Comparison of ENCODE assay signal across 8 cellular contexts in genomic region chr2:219279916-219280516, GRCh38. TPM values are rescaled to one million over a fixed set of nuclear protein-coding genes. Genes with fewer than 3 reads are reported as not detected.
DNase-seq lines count a peak whose midpoint lies in the region; ATAC-seq, FAIRE-seq and TF ChIP-seq lines count a peak whose summit lies in the region.

No MANE protein-coding gene starts in this region.

- no peak overlapping the region for H2AFZ ChIP-seq in HepG2 (ENCODE audit: low read length)

- H3K4me3 ChIP-seq in adrenal gland = peak overlapping the region; percentile 9 to 72 (median 60)
- H3K4me3 ChIP-seq in HepG2 (replicated peaks in 1 of 3; ENCODE audit: insufficient read depth in 1 of 3, low read depth in 2 of 3, low read length in 3 of 3) = peak overlapping the region; percentile 59 to 77 (median 73)
- H3K4me3 ChIP-seq in thoracic aorta = peak overlapping the region; percentile 79

- no peaks in the 10 kb centered on the region for H3K9me3 Mint-ChIP-seq in activated CD4-positive, alpha-beta T cell treated with anti-CD3 and anti-CD28 coated beads, Interleukin-2, amount 10 ng/mL, durations not matched to agents 24 days and 14 days

- no peak for TF ChIP-seq EP300 in HepG2 (IDR thresholded peaks at IDR 0.05; ENCODE audit: low read depth in 2 of 2, low read length in 2 of 2)
- no peak for TF ChIP-seq EP300 in HepG2 (CRISPR knock-in tag; IDR thresholded peaks at IDR 0.05; ENCODE audit: borderline replicate concordance)

- no peaks in the 10 kb centered on the region for H3K79me2 ChIP-seq in HepG2 (ENCODE audit: insufficient read depth, low read length)

- peaks cover 0 to 46% of the 10 kb centered on the region in 2 donors for H3K36me3 ChIP-seq in adrenal gland (replicated peaks in 1 of 2)
- peaks cover 4 to 10% of the 10 kb centered on the region in 2 experiments; a peak in 4 of 5 replicates for H3K36me3 ChIP-seq in HepG2 (replicated peaks in 1 of 2; ENCODE audit: control insufficient read depth in 1 of 2, insufficient read depth in 2 of 2, low read length in 2 of 2)
- H3K36me3 ChIP-seq in thoracic aorta = peaks cover 33% of the 10 kb centered on the region

- BruUV-seq in HepG2 (replicated peaks; lab: Mats Ljungman, UMichigan) = no TSS peak

- DNase-seq in activated CD4-positive, alpha-beta T cell treated with anti-CD3 and anti-CD28 coated beads, Interleukin-2, amount 10 ng/mL, durations not matched to agents 24 days and 14 days = no peak
- DNase-seq in activated CD4-positive, alpha-beta T cell treated with anti-CD3 and anti-CD28 coated beads for 1 hour = no peak
- peak in 2 of 7 donors; percentile 29 to 52 for DNase-seq in adrenal gland
- no peak for DNase-seq in HepG2 (ENCODE audit: low spot score)
- no peak for DNase-seq in thoracic aorta (ENCODE audit: low spot score)
- no peak for DNase-seq in central memory CD4-positive, alpha-beta T cell
- no peak for DNase-seq in NCI-H226

- ATAC-seq in HepG2 (peak; percentile 8), thoracic aorta (ENCODE audit: insufficient number of reproducible peaks, low FRiP score, low read depth) (peak; percentile 1), GM18519 (IDR thresholded peaks at IDR 0.05; ENCODE audit: low FRiP score, unreplicated experiment) (no peak)

- peak overlapping the region; percentile 97 for H3K4me3 Mint-ChIP-seq in activated CD4-positive, alpha-beta T cell treated with anti-CD3 and anti-CD28 coated beads, Interleukin-2, amount 10 ng/mL, durations not matched to agents 24 days and 14 days

- POLR2A ChIA-PET in HepG2 (lab: Yijun Ruan, JAX) = interaction anchor here (1.3 to 3.3 kb wide), 9 partner anchors 10 to 103 kb away, joined by 3 to 70 read pairs (median 19); partner anchors contain the start of genes ABCB6, ANKZF1, ATG9A and CNPPD1

- peaks cover 42% of the 10 kb centered on the region for H3K4me1 Mint-ChIP-seq in activated CD4-positive, alpha-beta T cell treated with anti-CD3 and anti-CD28 coated beads, Interleukin-2, amount 10 ng/mL, durations not matched to agents 24 days and 14 days

- TF ChIP-seq CTCF in adrenal gland (IDR thresholded peaks at IDR 0.05) (peak in 2 of 6 experiments; percentile 16 to 29), HepG2 (CRISPR knock-in tag; IDR thresholded peaks at IDR 0.05) (peak; percentile 10; the same call in 1 of the 2 replicates), thoracic aorta (IDR thresholded peaks at IDR 0.05) (no peak)

- H3K27me3 ChIP-seq in adrenal gland (no peaks in the 10 kb centered on the region), HepG2 (ENCODE audit: control insufficient read depth in 1 of 2, insufficient read depth in 2 of 2, low read length in 2 of 2) (no peaks in the 10 kb centered on the region), thoracic aorta (replicated peaks; ENCODE audit: insufficient read depth) (no peaks in the 10 kb centered on the region)

- FAIRE-seq in HepG2 (lab: Jason Lieb, UNC) = no peak

- H3K27ac ChIP-seq in adrenal gland (peak overlapping the region; percentile 88 to 99 (median 95)), HepG2 (ENCODE audit: extremely low read length, insufficient read depth, low read length) (peak overlapping the region; percentile 62), thoracic aorta (peak overlapping the region; percentile 90 to 97)

- no peak for TF ChIP-seq POLR2A in adrenal gland (IDR thresholded peaks at IDR 0.05)
- TF ChIP-seq POLR2A in HepG2 (IDR thresholded peaks at IDR 0.05; ENCODE audit: insufficient read depth in 1 of 2, low read depth in 2 of 2, low read length in 2 of 2) = no peak

- whole genome bisulfite sequencing in adrenal gland, 4 donors = 36 to 44% (median 39%) methylated on average over 11 to 12 of the region's 12 CpGs
- WGBS in HepG2 (ENCODE audit: low lambda C conversion rate) = 77% methylated on average over 12 of the region's 12 CpGs

- peaks cover 14 to 25% of the 10 kb centered on the region in 2 donors for H3K4me1 ChIP-seq in adrenal gland (replicated peaks in 1 of 2)
- peaks cover 27% of the 10 kb centered on the region for H3K4me1 ChIP-seq in HepG2 (ENCODE audit: insufficient read depth, low read length)
- H3K4me1 ChIP-seq in thoracic aorta (ENCODE audit: control insufficient read depth in 1 of 2, low read depth in 2 of 2) = peaks cover 12 to 32% of the 10 kb centered on the region in 2 donors

- intact Hi-C loops in activated CD4-positive, alpha-beta T cell treated with anti-CD3 and anti-CD28 coated beads, Interleukin-2, amount 10 ng/mL, durations not matched to agents 24 days and 14 days (cut with micrococcal nuclease) = loop anchor here (1.0 to 5.0 kb wide), 13 partner anchors 14 to 883 kb away; partner anchors contain the start of genes ABCB6, ANKZF1, ATG9A and CHPF
- intact Hi-C loops in adrenal gland (cut with DNase I) (no loop called here), HepG2 (cut with micrococcal nuclease; ENCODE audit: unreplicated experiment) (loop anchor here (1.0 kb wide), 2 partner anchors 14 to 31 kb away; no protein-coding TSS in a partner anchor)

- H3K9me3 ChIP-seq in adrenal gland (replicated peaks in 1 of 3) (no peaks in the 10 kb centered on the region), HepG2 (ENCODE audit: low read length) (no peaks in the 10 kb centered on the region), thoracic aorta (no peaks in the 10 kb centered on the region)

- H3K9ac ChIP-seq in HepG2 (ENCODE audit: insufficient read depth, low read depth, low read length) = peak overlapping the region; percentile 80

- H3K27ac Mint-ChIP-seq in activated CD4-positive, alpha-beta T cell treated with anti-CD3 and anti-CD28 coated beads, Interleukin-2, amount 10 ng/mL, durations not matched to agents 24 days and 14 days = peak overlapping the region; percentile 96

- CTCF ChIA-PET in HepG2 (lab: Yijun Ruan, JAX; ENCODE audit: low intra/inter-chr PET ratio, low total read pairs) = interaction anchor here (2.8 kb wide), 1 partner anchor 18 kb away, joined by 28 read pairs; no protein-coding TSS in a partner anchor

- no peaks in the 10 kb centered on the region for H3K27me3 Mint-ChIP-seq in activated CD4-positive, alpha-beta T cell treated with anti-CD3 and anti-CD28 coated beads, Interleukin-2, amount 10 ng/mL, durations not matched to agents 24 days and 14 days

- H4K20me1 ChIP-seq in HepG2 (ENCODE audit: insufficient read depth, low read length) = no peaks in the 10 kb centered on the region

- H3K36me3 Mint-ChIP-seq in activated CD4-positive, alpha-beta T cell treated with anti-CD3 and anti-CD28 coated beads, Interleukin-2, amount 10 ng/mL, durations not matched to agents 24 days and 14 days (ENCODE audit: low read depth) = peaks cover 28% of the 10 kb centered on the region

- in situ Hi-C loops in HepG2 (cut with HindIII; ENCODE audit: extremely low pct_ligation_motif_present, low pct_unique_long_range_greater_than_20kb) = no loop called here

- peak overlapping the region; percentile 96 for H3K4me2 ChIP-seq in HepG2 (ENCODE audit: low read depth, low read length)

- no peak for TF ChIP-seq RAD21 in HepG2 (CRISPR knock-in tag; IDR thresholded peaks at IDR 0.05)

RNA-seq across cellular contexts. Expression of gene DNAJB2, which starts 0.8 kb away (rescaled TPM):
- total RNA-seq in activated CD4-positive, alpha-beta T cell treated with anti-CD3 and anti-CD28 coated beads, Interleukin-2, amount 10 ng/mL, durations not matched to agents 24 days and 14 days = 49.7 and 52.4 TPM in 2 replicates
- total RNA-seq in adrenal gland (100 to 1,000 TPM in 7 of 8 donors, 10 to 100 TPM in 1; 80.6 to 180 (median 137) TPM), HepG2 (2016; rRNA removed; fragmentation: Illumina TruSeq; extraction: Trizol) (18.6 and 21.3 TPM in 2 replicates), thoracic aorta (10 to 100 TPM; 56.9 to 61.2 TPM)
- polyA plus RNA-seq in adrenal gland (100 to 1,000 TPM; 126 to 201 (median 145) TPM), HepG2 (2011; rRNA removed) (31.1 and 55.2 TPM in 2 replicates)
- 11.0 and 12.3 TPM in 2 replicates for total RNA-seq in HepG2 (2016; cell fraction: cytosol; rRNA removed; fragmentation: Illumina TruSeq; extraction: Trizol; ENCODE audit: low read depth)
- 17.1 and 21.1 TPM in 2 replicates for total RNA-seq in HepG2 (2016; cell fraction: insoluble cytoplasmic fraction; rRNA removed; fragmentation: Illumina TruSeq; extraction: Trizol)
- total RNA-seq in HepG2 (2016; cell fraction: membrane; rRNA removed; fragmentation: Illumina TruSeq; extraction: Trizol) = 18.1 and 22.0 TPM in 2 replicates
- total RNA-seq in HepG2 (2016; cell fraction: nucleus; rRNA removed; fragmentation: Illumina TruSeq; extraction: Trizol) = 14.6 and 15.9 TPM in 2 replicates
- polyA plus RNA-seq in HepG2 (2011; cell fraction: cytosol; rRNA removed) = 30.3 and 35.7 TPM in 2 replicates
- 135 and 143 TPM in 2 replicates for polyA plus RNA-seq in HepG2 (2011; cell fraction: nucleus; rRNA removed)
- 29.8 and 56.4 TPM in 2 replicates for polyA plus RNA-seq in HepG2 (2012)
- polyA plus RNA-seq in HepG2 (2016; cell fraction: cytosol; fragmentation: Illumina TruSeq; extraction: Trizol; ENCODE audit: low read depth) = 12.6 and 15.8 TPM in 2 replicates
- 26.8 and 30.7 TPM in 2 replicates for polyA plus RNA-seq in HepG2 (2016; cell fraction: insoluble cytoplasmic fraction; fragmentation: Illumina TruSeq; extraction: Trizol; ENCODE audit: low read depth)
- polyA plus RNA-seq in HepG2 (2016; cell fraction: membrane; fragmentation: Illumina TruSeq; extraction: Trizol; ENCODE audit: low read depth) = 23.9 and 24.2 TPM in 2 replicates
- polyA plus RNA-seq in HepG2 (2016; cell fraction: nucleus; fragmentation: Illumina TruSeq; extraction: Trizol; ENCODE audit: insufficient read depth, low read depth) = 42.9 and 50.3 TPM in 2 replicates
- 17.7 and 40.8 TPM in 2 replicates for polyA minus RNA-seq in HepG2 (2011; rRNA and poly(A)+ RNA removed; ENCODE audit: low replicate concordance)
- polyA minus RNA-seq in HepG2 (2011; cell fraction: cytosol; rRNA and poly(A)+ RNA removed) = 14.7 and 20.1 TPM in 2 replicates
- polyA minus RNA-seq in HepG2 (2011; cell fraction: nucleus; rRNA and poly(A)+ RNA removed) = 23.2 and 30.5 TPM in 2 replicates

RNA-seq across cellular contexts. Expression of gene TUBA4A, which starts 26.3 kb away (rescaled TPM):
- total RNA-seq in activated CD4-positive, alpha-beta T cell treated with anti-CD3 and anti-CD28 coated beads, Interleukin-2, amount 10 ng/mL, durations not matched to agents 24 days and 14 days = 235 and 240 TPM in 2 replicates
- total RNA-seq in adrenal gland (100 to 1,000 TPM in 1 of 8 donors, 10 to 100 TPM in 7; 16.6 to 207 (median 25.9) TPM), HepG2 (2016; rRNA removed; fragmentation: Illumina TruSeq; extraction: Trizol) (0.97 and 1.3 TPM in 2 replicates), thoracic aorta (10 to 100 TPM; 20.4 to 84.6 TPM)
- polyA plus RNA-seq in adrenal gland (100 to 1,000 TPM in 1 of 3 donors, 10 to 100 TPM in 2; 13.4 to 741 (median 39.6) TPM), HepG2 (2011; rRNA removed) (12.7 and 19.5 TPM in 2 replicates)
- total RNA-seq in HepG2 (2016; cell fraction: cytosol; rRNA removed; fragmentation: Illumina TruSeq; extraction: Trizol; ENCODE audit: low read depth) = 0.10 and 0.18 TPM in 2 replicates
- 1.2 and 2.1 TPM in 2 replicates for total RNA-seq in HepG2 (2016; cell fraction: insoluble cytoplasmic fraction; rRNA removed; fragmentation: Illumina TruSeq; extraction: Trizol)
- 0.34 and 0.52 TPM in 2 replicates for total RNA-seq in HepG2 (2016; cell fraction: membrane; rRNA removed; fragmentation: Illumina TruSeq; extraction: Trizol)
- total RNA-seq in HepG2 (2016; cell fraction: nucleus; rRNA removed; fragmentation: Illumina TruSeq; extraction: Trizol) = 0.78 and 0.81 TPM in 2 replicates
- polyA plus RNA-seq in HepG2 (2011; cell fraction: cytosol; rRNA removed) = 10.0 and 11.2 TPM in 2 replicates
- 37.1 and 38.2 TPM in 2 replicates for polyA plus RNA-seq in HepG2 (2011; cell fraction: nucleus; rRNA removed)
- polyA plus RNA-seq in HepG2 (2012) = 15.6 and 17.6 TPM in 2 replicates
- 0.87 and 1.3 TPM in 2 replicates for polyA plus RNA-seq in HepG2 (2016; cell fraction: cytosol; fragmentation: Illumina TruSeq; extraction: Trizol; ENCODE audit: low read depth)
- 2.8 TPM in 2 replicates for polyA plus RNA-seq in HepG2 (2016; cell fraction: insoluble cytoplasmic fraction; fragmentation: Illumina TruSeq; extraction: Trizol; ENCODE audit: low read depth)
- polyA plus RNA-seq in HepG2 (2016; cell fraction: membrane; fragmentation: Illumina TruSeq; extraction: Trizol; ENCODE audit: low read depth) = 0.76 and 1.1 TPM in 2 replicates
- 1.9 and 3.4 TPM in 2 replicates for polyA plus RNA-seq in HepG2 (2016; cell fraction: nucleus; fragmentation: Illumina TruSeq; extraction: Trizol; ENCODE audit: insufficient read depth, low read depth)
- 6.5 and 116 TPM in 2 replicates for polyA minus RNA-seq in HepG2 (2011; rRNA and poly(A)+ RNA removed; ENCODE audit: low replicate concordance)
- 1.8 and 2.1 TPM in 2 replicates for polyA minus RNA-seq in HepG2 (2011; cell fraction: cytosol; rRNA and poly(A)+ RNA removed)
- polyA minus RNA-seq in HepG2 (2011; cell fraction: nucleus; rRNA and poly(A)+ RNA removed) = 2.0 and 3.0 TPM in 2 replicates

RNA-seq across cellular contexts. Expression of gene TUBA4B, which starts 27.0 kb away (rescaled TPM):
- not detected in 2 replicates for total RNA-seq in activated CD4-positive, alpha-beta T cell treated with anti-CD3 and anti-CD28 coated beads, Interleukin-2, amount 10 ng/mL, durations not matched to agents 24 days and 14 days
- total RNA-seq in adrenal gland (under 1 TPM in 1 of 8 donors, not detected in 7; 0.14 TPM), HepG2 (2016; rRNA removed; fragmentation: Illumina TruSeq; extraction: Trizol) (0.18 and 0.29 TPM in 2 replicates), thoracic aorta (not detected)
- polyA plus RNA-seq in adrenal gland (under 1 TPM in 1 of 3 donors, not detected in 2; 0.07 TPM), HepG2 (2011; rRNA removed) (0.18 and 0.22 TPM in 2 replicates)
- 0.30 and 0.35 TPM in 2 replicates for total RNA-seq in HepG2 (2016; cell fraction: cytosol; rRNA removed; fragmentation: Illumina TruSeq; extraction: Trizol; ENCODE audit: low read depth)
- total RNA-seq in HepG2 (2016; cell fraction: insoluble cytoplasmic fraction; rRNA removed; fragmentation: Illumina TruSeq; extraction: Trizol) = 0.18 and 0.24 TPM in 2 replicates
- 0.34 and 0.41 TPM in 2 replicates for total RNA-seq in HepG2 (2016; cell fraction: membrane; rRNA removed; fragmentation: Illumina TruSeq; extraction: Trizol)
- 0.28 TPM in 1 of 2 replicates, not detected in the other for total RNA-seq in HepG2 (2016; cell fraction: nucleus; rRNA removed; fragmentation: Illumina TruSeq; extraction: Trizol)
- 0.32 and 0.55 TPM in 2 replicates for polyA plus RNA-seq in HepG2 (2011; cell fraction: cytosol; rRNA removed)
- polyA plus RNA-seq in HepG2 (2011; cell fraction: nucleus; rRNA removed) = 0.19 and 0.21 TPM in 2 replicates
- polyA plus RNA-seq in HepG2 (2012) = not detected in 2 replicates
- polyA plus RNA-seq in HepG2 (2016; cell fraction: cytosol; fragmentation: Illumina TruSeq; extraction: Trizol; ENCODE audit: low read depth) = 0.10 and 0.15 TPM in 2 replicates
- 0.27 and 0.32 TPM in 2 replicates for polyA plus RNA-seq in HepG2 (2016; cell fraction: insoluble cytoplasmic fraction; fragmentation: Illumina TruSeq; extraction: Trizol; ENCODE audit: low read depth)
- 0.21 and 0.30 TPM in 2 replicates for polyA plus RNA-seq in HepG2 (2016; cell fraction: membrane; fragmentation: Illumina TruSeq; extraction: Trizol; ENCODE audit: low read depth)
- 0.57 TPM in 1 of 2 replicates, not detected in the other for polyA plus RNA-seq in HepG2 (2016; cell fraction: nucleus; fragmentation: Illumina TruSeq; extraction: Trizol; ENCODE audit: insufficient read depth, low read depth)
- polyA minus RNA-seq in HepG2 (2011; rRNA and poly(A)+ RNA removed; ENCODE audit: low replicate concordance) = 0.19 TPM in 1 of 2 replicates, not detected in the other
- not detected in 2 replicates for polyA minus RNA-seq in HepG2 (2011; cell fraction: cytosol; rRNA and poly(A)+ RNA removed)
- polyA minus RNA-seq in HepG2 (2011; cell fraction: nucleus; rRNA and poly(A)+ RNA removed) = not detected in 2 replicates

RNA-seq across cellular contexts. Expression of gene PTPRN, which starts 29.2 kb away (rescaled TPM):
- total RNA-seq in activated CD4-positive, alpha-beta T cell treated with anti-CD3 and anti-CD28 coated beads, Interleukin-2, amount 10 ng/mL, durations not matched to agents 24 days and 14 days = 0.07 TPM in 1 of 2 replicates, not detected in the other
- total RNA-seq in adrenal gland (100 to 1,000 TPM in 1 of 8 donors, 10 to 100 TPM in 2, 1 to 10 TPM in 3, under 1 TPM in 1, not detected in 1; 0.39 to 106 (median 8.8) TPM), HepG2 (2016; rRNA removed; fragmentation: Illumina TruSeq; extraction: Trizol) (not detected in 2 replicates), thoracic aorta (not detected)
- polyA plus RNA-seq in adrenal gland (10 to 100 TPM in 2 of 3 donors, 1 to 10 TPM in 1; 8.5 to 45.3 (median 26.7) TPM), HepG2 (2011; rRNA removed) (0.24 and 0.26 TPM in 2 replicates)
- not detected in 2 replicates for total RNA-seq in HepG2 (2016; cell fraction: cytosol; rRNA removed; fragmentation: Illumina TruSeq; extraction: Trizol; ENCODE audit: low read depth)
- not detected in 2 replicates for total RNA-seq in HepG2 (2016; cell fraction: insoluble cytoplasmic fraction; rRNA removed; fragmentation: Illumina TruSeq; extraction: Trizol)
- total RNA-seq in HepG2 (2016; cell fraction: membrane; rRNA removed; fragmentation: Illumina TruSeq; extraction: Trizol) = not detected in 2 replicates
- total RNA-seq in HepG2 (2016; cell fraction: nucleus; rRNA removed; fragmentation: Illumina TruSeq; extraction: Trizol) = not detected in 2 replicates
- polyA plus RNA-seq in HepG2 (2011; cell fraction: cytosol; rRNA removed) = 0.05 and 0.10 TPM in 2 replicates
- polyA plus RNA-seq in HepG2 (2011; cell fraction: nucleus; rRNA removed) = 0.08 and 0.12 TPM in 2 replicates
- polyA plus RNA-seq in HepG2 (2012) = 0.51 and 0.74 TPM in 2 replicates
- not detected in 2 replicates for polyA plus RNA-seq in HepG2 (2016; cell fraction: cytosol; fragmentation: Illumina TruSeq; extraction: Trizol; ENCODE audit: low read depth)
- polyA plus RNA-seq in HepG2 (2016; cell fraction: insoluble cytoplasmic fraction; fragmentation: Illumina TruSeq; extraction: Trizol; ENCODE audit: low read depth) = not detected in 2 replicates
- not detected in 2 replicates for polyA plus RNA-seq in HepG2 (2016; cell fraction: membrane; fragmentation: Illumina TruSeq; extraction: Trizol; ENCODE audit: low read depth)
- not detected in 2 replicates for polyA plus RNA-seq in HepG2 (2016; cell fraction: nucleus; fragmentation: Illumina TruSeq; extraction: Trizol; ENCODE audit: insufficient read depth, low read depth)
- 0.06 TPM in 1 of 2 replicates, not detected in the other for polyA minus RNA-seq in HepG2 (2011; rRNA and poly(A)+ RNA removed; ENCODE audit: low replicate concordance)
- polyA minus RNA-seq in HepG2 (2011; cell fraction: cytosol; rRNA and poly(A)+ RNA removed) = not detected in 2 replicates
- not detected in 2 replicates for polyA minus RNA-seq in HepG2 (2011; cell fraction: nucleus; rRNA and poly(A)+ RNA removed)

RNA-seq across cellular contexts. Expression of gene STK16, which starts 34.7 kb away (rescaled TPM):
- total RNA-seq in activated CD4-positive, alpha-beta T cell treated with anti-CD3 and anti-CD28 coated beads, Interleukin-2, amount 10 ng/mL, durations not matched to agents 24 days and 14 days = 29.1 and 31.7 TPM in 2 replicates
- total RNA-seq in adrenal gland (10 to 100 TPM; 19.2 to 55.8 (median 30.1) TPM), HepG2 (2016; rRNA removed; fragmentation: Illumina TruSeq; extraction: Trizol) (27.0 and 28.0 TPM in 2 replicates), thoracic aorta (10 to 100 TPM; 10.7 to 11.7 TPM)
- polyA plus RNA-seq in adrenal gland (10 to 100 TPM; 24.7 to 27.1 (median 26.8) TPM), HepG2 (2011; rRNA removed) (50.9 and 60.5 TPM in 2 replicates)
- total RNA-seq in HepG2 (2016; cell fraction: cytosol; rRNA removed; fragmentation: Illumina TruSeq; extraction: Trizol; ENCODE audit: low read depth) = 31.9 and 35.5 TPM in 2 replicates
- total RNA-seq in HepG2 (2016; cell fraction: insoluble cytoplasmic fraction; rRNA removed; fragmentation: Illumina TruSeq; extraction: Trizol) = 21.9 and 24.8 TPM in 2 replicates
- total RNA-seq in HepG2 (2016; cell fraction: membrane; rRNA removed; fragmentation: Illumina TruSeq; extraction: Trizol) = 61.2 and 65.9 TPM in 2 replicates
- total RNA-seq in HepG2 (2016; cell fraction: nucleus; rRNA removed; fragmentation: Illumina TruSeq; extraction: Trizol) = 19.2 and 22.9 TPM in 2 replicates
- polyA plus RNA-seq in HepG2 (2011; cell fraction: cytosol; rRNA removed) = 56.2 and 60.4 TPM in 2 replicates
- polyA plus RNA-seq in HepG2 (2011; cell fraction: nucleus; rRNA removed) = 80.4 and 87.0 TPM in 2 replicates
- 25.9 and 27.6 TPM in 2 replicates for polyA plus RNA-seq in HepG2 (2012)
- polyA plus RNA-seq in HepG2 (2016; cell fraction: cytosol; fragmentation: Illumina TruSeq; extraction: Trizol; ENCODE audit: low read depth) = 43.0 and 56.8 TPM in 2 replicates
- polyA plus RNA-seq in HepG2 (2016; cell fraction: insoluble cytoplasmic fraction; fragmentation: Illumina TruSeq; extraction: Trizol; ENCODE audit: low read depth) = 23.1 and 28.9 TPM in 2 replicates
- 54.8 and 59.8 TPM in 2 replicates for polyA plus RNA-seq in HepG2 (2016; cell fraction: membrane; fragmentation: Illumina TruSeq; extraction: Trizol; ENCODE audit: low read depth)
- 35.1 and 36.1 TPM in 2 replicates for polyA plus RNA-seq in HepG2 (2016; cell fraction: nucleus; fragmentation: Illumina TruSeq; extraction: Trizol; ENCODE audit: insufficient read depth, low read depth)
- 37.1 and 63.8 TPM in 2 replicates for polyA minus RNA-seq in HepG2 (2011; rRNA and poly(A)+ RNA removed; ENCODE audit: low replicate concordance)
- polyA minus RNA-seq in HepG2 (2011; cell fraction: cytosol; rRNA and poly(A)+ RNA removed) = 12.2 and 18.8 TPM in 2 replicates
- polyA minus RNA-seq in HepG2 (2011; cell fraction: nucleus; rRNA and poly(A)+ RNA removed) = 36.2 and 47.5 TPM in 2 replicates

Comparison
In these comparisons a context has a peak if more than half of its experiments do, and no peak if none do; other contexts are left out.
1. RNA of gene TUBA4A, which starts 26.3 kb away (total RNA-seq): 235 to 240 TPM in activated CD4-positive, alpha-beta T cell treated with anti-CD3 and anti-CD28 coated beads, Interleukin-2, amount 10 ng/mL, durations not matched to agents 24 days and 14 days, 20.4 to 84.6 TPM in thoracic aorta and 16.6 to 207 TPM in adrenal gland; 0.10 to 2.1 TPM in HepG2; every median in the first group is over 4 times any median in the second.
2. intact Hi-C loops: an anchor here in activated CD4-positive, alpha-beta T cell treated with anti-CD3 and anti-CD28 coated beads, Interleukin-2, amount 10 ng/mL, durations not matched to agents 24 days and 14 days (1.0 to 5.0 kb wide) and HepG2 (1.0 kb wide); none called in adrenal gland.
3. Peak in every context shown above with its lines, with median percentiles within 50 percentile points of each other: H3K27ac ChIP-seq and H3K4me3 ChIP-seq.